In genomic region chr2:202038471-202039277, GRCh38 we compare ENCODE assay signal across 1 cellular context.
TF ChIP-seq lines count a peak whose summit lies in the region.

No MANE protein-coding gene starts in this region.

TF ChIP-seq in WTC11, 78 proteins besides CTCF, POLR2A, EP300 and RAD21 (continued from another document):
- TF ChIP-seq AR (CRISPR knock-in tag; IDR thresholded peaks at IDR 0.05) (no peak), ZNF532 (CRISPR knock-in tag; IDR thresholded peaks at IDR 0.05; ENCODE audit: borderline replicate concordance) (0 out of 2 replicates have a peak, but pooled peaks have one; percentile 10), NFATC4 (CRISPR knock-in tag; IDR thresholded peaks at IDR 0.05) (no peak), E2F1 (CRISPR knock-in tag; IDR thresholded peaks at IDR 0.05) (no peak), ATF1 (CRISPR knock-in tag; IDR thresholded peaks at IDR 0.05) (no peak), CREM (CRISPR knock-in tag; IDR thresholded peaks at IDR 0.05) (no peak), ERG (CRISPR knock-in tag; IDR thresholded peaks at IDR 0.05) (no peak), MLX (CRISPR knock-in tag; IDR thresholded peaks at IDR 0.05) (no peak), KAT7 (CRISPR knock-in tag; IDR thresholded peaks at IDR 0.05; ENCODE audit: borderline replicate concordance) (no peak), NFYB (CRISPR knock-in tag; conservative IDR thresholded peaks at IDR 0.05; ENCODE audit: low read depth) (no peak), CREB1 (CRISPR knock-in tag; IDR thresholded peaks at IDR 0.05) (no peak), ZNF138 (CRISPR knock-in tag; conservative IDR thresholded peaks at IDR 0.05) (no peak)
